34 cellular contexts compared by ENCODE assay signal in the genomic region with DNA sequence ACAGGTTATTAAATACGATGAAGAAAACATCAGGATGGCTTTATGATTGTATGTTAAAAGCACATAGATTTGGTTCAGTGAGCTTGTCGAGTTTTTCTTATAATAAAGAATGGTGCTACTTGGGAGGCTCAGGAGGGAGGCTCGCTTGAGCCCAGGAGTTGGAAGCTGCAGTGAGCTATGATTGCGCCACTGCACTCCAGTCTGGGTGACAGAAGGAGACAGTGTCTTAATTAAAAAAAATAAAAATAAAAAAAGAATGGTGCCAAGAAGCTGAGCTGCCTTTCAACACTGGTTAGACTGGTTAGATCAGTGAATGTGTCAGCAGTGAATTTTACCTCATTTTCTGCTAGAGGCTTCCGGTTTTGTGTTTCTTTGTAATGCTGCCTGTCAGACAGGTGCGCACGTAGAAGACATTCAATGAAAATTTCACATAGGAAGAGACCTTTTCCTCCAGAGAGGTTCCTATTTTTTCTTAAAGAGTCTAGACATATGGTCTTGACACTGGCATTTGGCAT. TPM values are rescaled to one million over a fixed set of nuclear protein-coding genes. Genes with fewer than 3 reads are reported as not detected.
DNase-seq lines count a peak whose midpoint lies in the region; ATAC-seq and TF ChIP-seq lines count a peak whose summit lies in the region.
"Had no signal": no experiment of that assay in that cellular context is flagged by ENCODE, and none has a peak within 500 bp of the region (broad histone marks: within the 10 kb centered on the region; RNA-seq: fewer than 3 reads in every experiment).

No MANE protein-coding gene starts in this region.

- no peaks in the 10 kb centered on the region for H3K36me3 Mint-ChIP-seq in osteocyte (ENCODE audit: unreplicated experiment)
- H3K36me3 Mint-ChIP-seq: CD4-positive, alpha-beta memory T cell; WTC11 had no signal

- 39 to 46% methylated on average over 7 of the region's 7 CpGs for WGBS in esophagus squamous epithelium, 2 donors

- H3K27ac Mint-ChIP-seq in osteocyte (ENCODE audit: unreplicated experiment): no peak overlapping the region
- H3K27ac Mint-ChIP-seq: activated CD4-positive, alpha-beta memory T cell treated with anti-CD3 and anti-CD28 coated beads, Interleukin-2, amount 10 ng/mL, durations not matched to agents 7 days and 5 days; activated T-cell treated with anti-CD3 and anti-CD28 coated beads, Interleukin-2, amount 50 U/mL, for 24 hours; CD4-positive, alpha-beta memory T cell; H9; stimulated activated naive CD8-positive, alpha-beta T cell treated with anti-CD3 and anti-CD28 coated beads, Interleukin-15, amount 100 ng/mL, for 72 hours; WTC11 had no signal

- DNase-seq in PC-3: peak; percentile 72
- DNase-seq in esophagus squamous epithelium (lab: John Stamatoyannopoulos, UW): no peak
- peak; percentile 36 for DNase-seq in osteocyte (ENCODE audit: extremely low spot score, unreplicated experiment)
- no peak for DNase-seq in HuH-7 (ENCODE audit: low spot score)
- DNase-seq in hippocampal formation (lab: John Stamatoyannopoulos, UW): no peak
- DNase-seq: activated CD4-positive, alpha-beta memory T cell treated with anti-CD3 and anti-CD28 coated beads, Interleukin-2, amount 10 ng/mL, durations not matched to agents 7 days and 5 days; activated naive CD4-positive, alpha-beta T cell treated with Interleukin-2 at 50 U/mL for 16 hours; activated T-cell treated with anti-CD3 and anti-CD28 coated beads, Interleukin-2, amount 50 U/mL, for 24 hours; amniotic stem cell; CD4-positive, alpha-beta memory T cell; dermis blood vessel endothelial cell; DND-41; gastrocnemius medialis; H9; Karpas-422; left cardiac atrium; midbrain; NCI-H1105; NCI-H2107; Peyer's patch; psoas muscle; SK-N-SH; stimulated activated CD4-positive, alpha-beta T cell treated with anti-CD3 and anti-CD28 coated beads, Interleukin-2, amount 100 ng/mL, for 48 hours; stimulated activated naive CD8-positive, alpha-beta T cell treated with anti-CD3 and anti-CD28 coated beads, Interleukin-15, amount 100 ng/mL, for 72 hours had no signal

- POLR2A ChIA-PET in PC-3 (lab: Charles Lee; ENCODE audit: unreplicated experiment): interaction anchor here (0.6 kb wide), 1 partner anchor 97 kb away, joined by 4 read pairs; a partner anchor contains a TSS

- H3K27me3 ChIP-seq in PC-3 (ENCODE audit: low read length) (no peaks in the 10 kb centered on the region), esophagus squamous epithelium (no peaks in the 10 kb centered on the region)
- H3K27me3 ChIP-seq: gastrocnemius medialis, Peyer's patch, upper lobe of left lung had no signal

- H3K4me2 ChIP-seq in PC-3 (ENCODE audit: low read length): peak overlapping the region; percentile 50
- H3K4me2 ChIP-seq: SK-N-SH had no signal

- no peaks in the 10 kb centered on the region for H3K36me3 ChIP-seq in PC-3 (ENCODE audit: low read depth, low read length)
- no peaks in the 10 kb centered on the region for H3K36me3 ChIP-seq in esophagus squamous epithelium
- H3K36me3 ChIP-seq: gastrocnemius medialis, Peyer's patch, upper lobe of left lung had no signal

- no TSS peak for BruUV-seq in PC-3 (replicated peaks; lab: Mats Ljungman, UMichigan)

- H3K4me1 ChIP-seq in PC-3 (ENCODE audit: insufficient read depth, low read length) (peaks cover 9% of the 10 kb centered on the region; the same call in 1 of the 2 replicates), esophagus squamous epithelium (peaks cover 0 to 6% (median 0%) of the 10 kb centered on the region in 3 donors)
- H3K4me1 ChIP-seq: gastrocnemius medialis, Peyer's patch, psoas muscle, upper lobe of left lung had no signal

- ATAC-seq in PC-3: no peak
- no peak for ATAC-seq in GM18873 (IDR thresholded peaks at IDR 0.05; ENCODE audit: low FRiP score, unreplicated experiment)
- no peak for ATAC-seq in GM21526 (IDR thresholded peaks at IDR 0.05; ENCODE audit: low FRiP score, unreplicated experiment)
- ATAC-seq: gastrocnemius medialis; left cardiac atrium; psoas muscle; stimulated activated naive CD8-positive, alpha-beta T cell treated with anti-CD3 and anti-CD28 coated beads, Interleukin-15, amount 100 ng/mL, for 72 hours; WTC11 had no signal

- H3K9ac ChIP-seq in PC-3 (ENCODE audit: low read length): no peak overlapping the region
- H3K9ac ChIP-seq: SK-N-SH had no signal

- TF ChIP-seq CTCF in PC-3 (conservative IDR thresholded peaks at IDR 0.05; ENCODE audit: low read depth, low read length) (no peak), esophagus squamous epithelium (IDR thresholded peaks at IDR 0.05) (no peak), osteocyte (IDR thresholded peaks at IDR 0.05) (no peak)

- no peaks in the 10 kb centered on the region for H3K4me1 Mint-ChIP-seq in osteocyte (ENCODE audit: unreplicated experiment)
- H3K4me1 Mint-ChIP-seq: activated CD4-positive, alpha-beta memory T cell treated with anti-CD3 and anti-CD28 coated beads, Interleukin-2, amount 10 ng/mL, durations not matched to agents 7 days and 5 days; H9; stimulated activated naive CD8-positive, alpha-beta T cell treated with anti-CD3 and anti-CD28 coated beads, Interleukin-15, amount 100 ng/mL, for 72 hours; WTC11 had no signal

- no peaks in the 10 kb centered on the region for H4K20me1 ChIP-seq in PC-3 (ENCODE audit: low read length)

- H2AFZ ChIP-seq in PC-3 (ENCODE audit: low read length): no peak overlapping the region; the same call in 1 of the 2 replicates

- no peaks in the 10 kb centered on the region for H3K9me3 ChIP-seq in PC-3 (ENCODE audit: low read length)
- no peaks in the 10 kb centered on the region for H3K9me3 ChIP-seq in esophagus squamous epithelium
- H3K9me3 ChIP-seq: gastrocnemius medialis, Peyer's patch, psoas muscle, SK-N-SH, upper lobe of left lung had no signal

- no peaks in the 10 kb centered on the region for H3K79me2 ChIP-seq in PC-3 (ENCODE audit: low read length)

- no peaks in the 10 kb centered on the region for H3K9me2 ChIP-seq in PC-3 (replicated peaks; ENCODE audit: low read length)
- H3K9me2 ChIP-seq: SK-N-SH had no signal

- H3K27ac ChIP-seq in PC-3 (ENCODE audit: low read length): no peak overlapping the region
- H3K27ac ChIP-seq in esophagus squamous epithelium: peak overlapping the region in 3 of 4 donors; percentile 34 to 77 (median 75)
- H3K27ac ChIP-seq: gastrocnemius medialis, Peyer's patch, psoas muscle, upper lobe of left lung had no signal

- intact Hi-C loops in PC-3 (cut with micrococcal nuclease): no loop called here
- intact Hi-C loops in esophagus squamous epithelium (cut with DNase I): no loop called here

- no peak for TF ChIP-seq EP300 in Ishikawa (IDR thresholded peaks at IDR 0.05; ENCODE audit: borderline replicate concordance)

- no peak overlapping the region for H3K4me3 Mint-ChIP-seq in osteocyte (ENCODE audit: unreplicated experiment)
- H3K4me3 Mint-ChIP-seq: activated CD4-positive, alpha-beta memory T cell treated with anti-CD3 and anti-CD28 coated beads, Interleukin-2, amount 10 ng/mL, durations not matched to agents 7 days and 5 days; activated T-cell treated with anti-CD3 and anti-CD28 coated beads, Interleukin-2, amount 50 U/mL, for 24 hours; CD4-positive, alpha-beta memory T cell; H9; stimulated activated naive CD8-positive, alpha-beta T cell treated with anti-CD3 and anti-CD28 coated beads, Interleukin-15, amount 100 ng/mL, for 72 hours; WTC11 had no signal

- H3K9me3 Mint-ChIP-seq in osteocyte (ENCODE audit: unreplicated experiment): no peaks in the 10 kb centered on the region
- H3K9me3 Mint-ChIP-seq: activated CD4-positive, alpha-beta memory T cell treated with anti-CD3 and anti-CD28 coated beads, Interleukin-2, amount 10 ng/mL, durations not matched to agents 7 days and 5 days; activated T-cell treated with anti-CD3 and anti-CD28 coated beads, Interleukin-2, amount 50 U/mL, for 24 hours; stimulated activated naive CD8-positive, alpha-beta T cell treated with anti-CD3 and anti-CD28 coated beads, Interleukin-15, amount 100 ng/mL, for 72 hours had no signal

- H3K4me3 ChIP-seq in PC-3 (ENCODE audit: low read length) (no peak overlapping the region), esophagus squamous epithelium (no peak overlapping the region)
- H3K4me3 ChIP-seq: gastrocnemius medialis, Peyer's patch, psoas muscle, skin epidermis, upper lobe of left lung had no signal

- no peaks in the 10 kb centered on the region for H3F3A ChIP-seq in PC-3 (ENCODE audit: low read length, unreplicated experiment)

- TF ChIP-seq RAD21 in Ishikawa (IDR thresholded peaks at IDR 0.05; ENCODE audit: low read depth): no peak

- CTCF ChIA-PET in PC-3 (lab: Charles Lee): no interaction called here

- no peak for TF ChIP-seq POLR2A in esophagus squamous epithelium (IDR thresholded peaks at IDR 0.05)

- H3K27me3 Mint-ChIP-seq in osteocyte (ENCODE audit: unreplicated experiment): peaks cover 6% of the 10 kb centered on the region
- H3K27me3 Mint-ChIP-seq: stimulated activated naive CD8-positive, alpha-beta T cell treated with anti-CD3 and anti-CD28 coated beads, Interleukin-15, amount 100 ng/mL, for 72 hours had no signal

TF ChIP-seq in Ishikawa, 13 proteins besides CTCF, POLR2A, EP300 and RAD21:
- TF ChIP-seq TEAD4 (IDR thresholded peaks at IDR 0.05) (no peak), TCF12 (IDR thresholded peaks at IDR 0.05; ENCODE audit: low read depth) (peak; percentile 55; the same call in 1 of the 2 replicates), CEBPB (IDR thresholded peaks at IDR 0.05) (peak; percentile 83), EGR1 (IDR thresholded peaks at IDR 0.05) (no peak), CREB1 (IDR thresholded peaks at IDR 0.05; ENCODE audit: low read depth) (0 out of 2 replicates have a peak, but pooled peaks have one; percentile 32), NFIC (IDR thresholded peaks at IDR 0.05) (peak; percentile 76), FOXM1 (IDR thresholded peaks at IDR 0.05; ENCODE audit: borderline replicate concordance, low read depth) (peak; percentile 47; the same call in 1 of the 2 replicates)

RNA-seq across cellular contexts. Expression of a gene that starts 15.1 kb away (rescaled TPM):
- total RNA-seq in PC-3 (2014; rRNA removed) (not detected in 2 replicates), esophagus squamous epithelium (1 to 10 TPM; 1.1 to 7.7 (median 5.9) TPM), osteocyte (not detected in 2 replicates)
- total RNA-seq: activated CD4-positive, alpha-beta memory T cell treated with anti-CD3 and anti-CD28 coated beads, Interleukin-2, amount 10 ng/mL, durations not matched to agents 7 days and 5 days; cardiac septum; CD4-positive, alpha-beta memory T cell; dermis blood vessel endothelial cell; epithelial cell of proximal tubule; gastrocnemius medialis; H9; HT1080; left cardiac atrium; Peyer's patch; psoas muscle; T-helper 2 cell treated with Interferon-gamma antibody and Interleukin-4, amounts not matched to agents 100 ng/mL and 5 ng/mL, for 36 hours; upper lobe of left lung; WTC11 had no signal

RNA-seq across cellular contexts. Expression of a gene that starts 19.8 kb away (rescaled TPM):
- total RNA-seq in PC-3 (2014; rRNA removed) (not detected in 2 replicates), esophagus squamous epithelium (under 1 TPM in 1 of 4 donors, not detected in 3; 0.26 TPM), osteocyte (not detected in 2 replicates)
- total RNA-seq: activated CD4-positive, alpha-beta memory T cell treated with anti-CD3 and anti-CD28 coated beads, Interleukin-2, amount 10 ng/mL, durations not matched to agents 7 days and 5 days; cardiac septum; CD4-positive, alpha-beta memory T cell; dermis blood vessel endothelial cell; epithelial cell of proximal tubule; gastrocnemius medialis; H9; HT1080; left cardiac atrium; Peyer's patch; psoas muscle; T-helper 2 cell treated with Interferon-gamma antibody and Interleukin-4, amounts not matched to agents 100 ng/mL and 5 ng/mL, for 36 hours; upper lobe of left lung; WTC11 had no signal

Comparison
In these comparisons a context has a peak if more than half of its experiments do, and no peak if none do; other contexts are left out.
1. DNase-seq: peak in PC-3 (single experiment) and osteocyte (single experiment); none in esophagus squamous epithelium (single experiment), HuH-7 (single experiment) and hippocampal formation (0 of 2).